1 cellular context compared by ENCODE assay signal in the genomic region with DNA sequence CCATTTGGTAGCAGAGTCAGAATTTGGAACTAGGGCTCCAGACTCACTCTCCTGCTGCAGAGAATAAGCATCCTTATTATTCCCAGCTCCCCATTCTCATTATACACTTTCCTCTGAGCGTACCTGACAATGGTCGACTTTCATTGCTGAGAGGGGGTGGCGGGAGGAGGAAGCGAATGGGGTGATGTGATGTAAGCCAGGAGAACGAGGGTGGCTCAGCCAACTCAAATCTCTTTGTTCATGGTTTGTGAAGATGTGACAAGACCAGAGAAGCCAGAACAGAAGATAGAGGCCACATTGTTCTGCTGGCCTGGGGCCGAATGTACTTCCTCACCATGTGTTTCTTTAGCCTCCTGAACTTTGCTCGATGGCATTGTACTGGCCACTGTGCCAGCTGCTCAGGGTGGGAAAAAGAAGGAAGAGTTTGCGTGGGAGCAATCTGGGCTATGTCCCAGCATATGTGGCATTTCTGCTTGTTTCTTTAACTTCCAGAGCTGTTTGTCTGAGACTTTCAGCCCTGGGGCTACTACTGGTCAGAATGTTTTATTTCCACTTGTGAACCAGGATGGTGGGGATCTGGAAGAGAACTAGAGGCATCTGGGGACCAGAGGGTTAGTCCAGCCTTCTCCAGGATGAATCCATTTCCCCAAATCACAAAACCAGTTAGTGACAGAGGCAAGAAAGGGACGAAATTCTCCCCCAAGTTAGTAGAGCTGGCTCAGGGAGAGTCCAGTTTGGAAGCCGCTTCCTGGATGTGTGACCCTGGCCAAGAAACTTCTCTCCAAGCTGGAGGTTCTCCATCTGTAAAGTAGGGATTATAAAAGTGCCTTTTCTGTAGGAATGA.
TF ChIP-seq lines count a peak whose summit lies in the region.

No MANE protein-coding gene starts in this region.

TF ChIP-seq in HepG2, 621 proteins besides CTCF, POLR2A, EP300 and RAD21 (continued from another document and continues in another):
- TF ChIP-seq CBFB (CRISPR knock-in tag; IDR thresholded peaks at IDR 0.05) (peak; percentile 61; the same call in 1 of the 2 replicates), BRD4 (CRISPR knock-in tag; IDR thresholded peaks at IDR 0.05) (peak; percentile 83), NAIF1 (CRISPR knock-in tag; IDR thresholded peaks at IDR 0.05; ENCODE audit: borderline replicate concordance) (no peak), ZNF136 (CRISPR knock-in tag; IDR thresholded peaks at IDR 0.05; ENCODE audit: low read depth) (no peak), SUZ12 (IDR thresholded peaks at IDR 0.05; ENCODE audit: low read depth, low read length) (no peak), FOXP1 (IDR thresholded peaks at IDR 0.05) (no peak), FOXP1 (CRISPR knock-in tag; IDR thresholded peaks at IDR 0.05) (peak; percentile 68; the same call in 1 of the 2 replicates), FOXM1 (CRISPR knock-in tag; IDR thresholded peaks at IDR 0.05) (no peak), RFX1 (IDR thresholded peaks at IDR 0.05) (no peak), HCFC1 (IDR thresholded peaks at IDR 0.05; ENCODE audit: low read depth, low read length) (no peak), PTBP1 (IDR thresholded peaks at IDR 0.05; ENCODE audit: low read depth, low read length, poor library complexity, severe bottlenecking) (no peak), ZNF496 (CRISPR knock-in tag; IDR thresholded peaks at IDR 0.05; ENCODE audit: insufficient replicate concordance) (no peak), MXD4 (CRISPR knock-in tag; IDR thresholded peaks at IDR 0.05) (peak; percentile 73), REPIN1 (CRISPR knock-in tag; IDR thresholded peaks at IDR 0.05; ENCODE audit: borderline replicate concordance, low read depth) (peak; percentile 74; the same call in 1 of the 2 replicates), NFIC (IDR thresholded peaks at IDR 0.05; ENCODE audit: low read length) (0 out of 2 replicates have a peak, but pooled peaks have one; percentile 73), ZNF460 (CRISPR knock-in tag; IDR thresholded peaks at IDR 0.05; ENCODE audit: borderline replicate concordance) (no peak), DNMT3B (CRISPR knock-in tag; conservative IDR thresholded peaks at IDR 0.05) (no peak), ZNF605 (CRISPR knock-in tag; IDR thresholded peaks at IDR 0.05) (peak; percentile 98), CAMTA2 (CRISPR knock-in tag; IDR thresholded peaks at IDR 0.05; ENCODE audit: borderline replicate concordance) (no peak), ZNF331 (CRISPR knock-in tag; IDR thresholded peaks at IDR 0.05) (peak; percentile 91), ZNF207 (IDR thresholded peaks at IDR 0.05; ENCODE audit: borderline replicate concordance) (no peak), ZNF879 (CRISPR knock-in tag; IDR thresholded peaks at IDR 0.05) (no peak), NR2F1 (CRISPR knock-in tag; IDR thresholded peaks at IDR 0.05) (no peak), SOX13 (IDR thresholded peaks at IDR 0.05) (peak; percentile 98), SOX13 (CRISPR knock-in tag; conservative IDR thresholded peaks at IDR 0.05 in 1 of 2, IDR thresholded peaks at IDR 0.05 in 1 of 2) (peak in 1 of 2 experiments; percentile 99; a peak in 2 of 4 replicates), ZNF350 (CRISPR knock-in tag; IDR thresholded peaks at IDR 0.05; ENCODE audit: borderline replicate concordance, low read depth) (peak; percentile 60; the same call in 1 of the 2 replicates), MAZ (IDR thresholded peaks at IDR 0.05; ENCODE audit: borderline replicate concordance, low read depth, low read length) (no peak), MAZ (CRISPR knock-in tag; IDR thresholded peaks at IDR 0.05; ENCODE audit: low read depth) (0 out of 2 replicates have a peak, but pooled peaks have one; percentile 13), RFXANK (CRISPR knock-in tag; IDR thresholded peaks at IDR 0.05) (no peak), NKX3-1 (CRISPR knock-in tag; IDR thresholded peaks at IDR 0.05) (peak; percentile 51; the same call in 1 of the 2 replicates), ZKSCAN8 (CRISPR knock-in tag; IDR thresholded peaks at IDR 0.05; ENCODE audit: borderline replicate concordance) (peak; percentile 50; the same call in 1 of the 2 replicates)
- TF ChIP-seq, protein P1, sequence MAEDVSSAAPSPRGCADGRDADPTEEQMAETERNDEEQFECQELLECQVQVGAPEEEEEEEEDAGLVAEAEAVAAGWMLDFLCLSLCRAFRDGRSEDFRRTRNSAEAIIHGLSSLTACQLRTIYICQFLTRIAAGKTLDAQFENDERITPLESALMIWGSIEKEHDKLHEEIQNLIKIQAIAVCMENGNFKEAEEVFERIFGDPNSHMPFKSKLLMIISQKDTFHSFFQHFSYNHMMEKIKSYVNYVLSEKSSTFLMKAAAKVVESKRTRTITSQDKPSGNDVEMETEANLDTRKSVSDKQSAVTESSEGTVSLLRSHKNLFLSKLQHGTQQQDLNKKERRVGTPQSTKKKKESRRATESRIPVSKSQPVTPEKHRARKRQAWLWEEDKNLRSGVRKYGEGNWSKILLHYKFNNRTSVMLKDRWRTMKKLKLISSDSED (CRISPR knock-in tag; IDR thresholded peaks at IDR 0.05), result no peak
- TF ChIP-seq, protein P2, sequence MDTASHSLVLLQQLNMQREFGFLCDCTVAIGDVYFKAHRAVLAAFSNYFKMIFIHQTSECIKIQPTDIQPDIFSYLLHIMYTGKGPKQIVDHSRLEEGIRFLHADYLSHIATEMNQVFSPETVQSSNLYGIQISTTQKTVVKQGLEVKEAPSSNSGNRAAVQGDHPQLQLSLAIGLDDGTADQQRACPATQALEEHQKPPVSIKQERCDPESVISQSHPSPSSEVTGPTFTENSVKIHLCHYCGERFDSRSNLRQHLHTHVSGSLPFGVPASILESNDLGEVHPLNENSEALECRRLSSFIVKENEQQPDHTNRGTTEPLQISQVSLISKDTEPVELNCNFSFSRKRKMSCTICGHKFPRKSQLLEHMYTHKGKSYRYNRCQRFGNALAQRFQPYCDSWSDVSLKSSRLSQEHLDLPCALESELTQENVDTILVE (CRISPR knock-in tag; IDR thresholded peaks at IDR 0.05), result peak; percentile 18
- TF ChIP-seq, protein P3, sequence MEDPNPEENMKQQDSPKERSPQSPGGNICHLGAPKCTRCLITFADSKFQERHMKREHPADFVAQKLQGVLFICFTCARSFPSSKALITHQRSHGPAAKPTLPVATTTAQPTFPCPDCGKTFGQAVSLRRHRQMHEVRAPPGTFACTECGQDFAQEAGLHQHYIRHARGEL (CRISPR knock-in tag; IDR thresholded peaks at IDR 0.05), result no peak
- TF ChIP-seq, protein P4, sequence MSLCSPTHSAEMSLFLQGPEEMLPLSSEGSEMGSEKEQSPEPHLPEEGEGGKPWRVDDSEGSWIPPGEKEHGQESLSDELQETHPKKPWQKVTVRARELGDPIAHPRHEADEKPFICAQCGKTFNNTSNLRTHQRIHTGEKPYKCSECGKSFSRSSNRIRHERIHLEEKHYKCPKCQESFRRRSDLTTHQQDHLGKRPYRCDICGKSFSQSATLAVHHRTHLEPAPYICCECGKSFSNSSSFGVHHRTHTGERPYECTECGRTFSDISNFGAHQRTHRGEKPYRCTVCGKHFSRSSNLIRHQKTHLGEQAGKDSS (CRISPR knock-in tag; IDR thresholded peaks at IDR 0.05; ENCODE audit: borderline replicate concordance, low read depth), result no peak
- TF ChIP-seq, protein P5, sequence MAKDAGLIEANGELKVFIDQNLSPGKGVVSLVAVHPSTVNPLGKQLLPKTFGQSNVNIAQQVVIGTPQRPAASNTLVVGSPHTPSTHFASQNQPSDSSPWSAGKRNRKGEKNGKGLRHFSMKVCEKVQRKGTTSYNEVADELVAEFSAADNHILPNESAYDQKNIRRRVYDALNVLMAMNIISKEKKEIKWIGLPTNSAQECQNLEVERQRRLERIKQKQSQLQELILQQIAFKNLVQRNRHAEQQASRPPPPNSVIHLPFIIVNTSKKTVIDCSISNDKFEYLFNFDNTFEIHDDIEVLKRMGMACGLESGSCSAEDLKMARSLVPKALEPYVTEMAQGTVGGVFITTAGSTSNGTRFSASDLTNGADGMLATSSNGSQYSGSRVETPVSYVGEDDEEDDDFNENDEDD (CRISPR knock-in tag; IDR thresholded peaks at IDR 0.05; ENCODE audit: borderline replicate concordance), result peak; percentile 86
- TF ChIP-seq, protein P6, sequence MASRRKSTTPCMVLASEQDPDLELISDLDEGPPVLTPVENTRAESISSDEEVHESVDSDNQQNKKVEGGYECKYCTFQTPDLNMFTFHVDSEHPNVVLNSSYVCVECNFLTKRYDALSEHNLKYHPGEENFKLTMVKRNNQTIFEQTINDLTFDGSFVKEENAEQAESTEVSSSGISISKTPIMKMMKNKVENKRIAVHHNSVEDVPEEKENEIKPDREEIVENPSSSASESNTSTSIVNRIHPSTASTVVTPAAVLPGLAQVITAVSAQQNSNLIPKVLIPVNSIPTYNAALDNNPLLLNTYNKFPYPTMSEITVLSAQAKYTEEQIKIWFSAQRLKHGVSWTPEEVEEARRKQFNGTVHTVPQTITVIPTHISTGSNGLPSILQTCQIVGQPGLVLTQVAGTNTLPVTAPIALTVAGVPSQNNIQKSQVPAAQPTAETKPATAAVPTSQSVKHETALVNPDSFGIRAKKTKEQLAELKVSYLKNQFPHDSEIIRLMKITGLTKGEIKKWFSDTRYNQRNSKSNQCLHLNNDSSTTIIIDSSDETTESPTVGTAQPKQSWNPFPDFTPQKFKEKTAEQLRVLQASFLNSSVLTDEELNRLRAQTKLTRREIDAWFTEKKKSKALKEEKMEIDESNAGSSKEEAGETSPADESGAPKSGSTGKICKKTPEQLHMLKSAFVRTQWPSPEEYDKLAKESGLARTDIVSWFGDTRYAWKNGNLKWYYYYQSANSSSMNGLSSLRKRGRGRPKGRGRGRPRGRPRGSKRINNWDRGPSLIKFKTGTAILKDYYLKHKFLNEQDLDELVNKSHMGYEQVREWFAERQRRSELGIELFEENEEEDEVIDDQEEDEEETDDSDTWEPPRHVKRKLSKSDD (CRISPR knock-in tag; IDR thresholded peaks at IDR 0.05; ENCODE audit: low read depth), result 0 out of 2 replicates have a peak, but pooled peaks have one; percentile 45
- TF ChIP-seq, protein P7, sequence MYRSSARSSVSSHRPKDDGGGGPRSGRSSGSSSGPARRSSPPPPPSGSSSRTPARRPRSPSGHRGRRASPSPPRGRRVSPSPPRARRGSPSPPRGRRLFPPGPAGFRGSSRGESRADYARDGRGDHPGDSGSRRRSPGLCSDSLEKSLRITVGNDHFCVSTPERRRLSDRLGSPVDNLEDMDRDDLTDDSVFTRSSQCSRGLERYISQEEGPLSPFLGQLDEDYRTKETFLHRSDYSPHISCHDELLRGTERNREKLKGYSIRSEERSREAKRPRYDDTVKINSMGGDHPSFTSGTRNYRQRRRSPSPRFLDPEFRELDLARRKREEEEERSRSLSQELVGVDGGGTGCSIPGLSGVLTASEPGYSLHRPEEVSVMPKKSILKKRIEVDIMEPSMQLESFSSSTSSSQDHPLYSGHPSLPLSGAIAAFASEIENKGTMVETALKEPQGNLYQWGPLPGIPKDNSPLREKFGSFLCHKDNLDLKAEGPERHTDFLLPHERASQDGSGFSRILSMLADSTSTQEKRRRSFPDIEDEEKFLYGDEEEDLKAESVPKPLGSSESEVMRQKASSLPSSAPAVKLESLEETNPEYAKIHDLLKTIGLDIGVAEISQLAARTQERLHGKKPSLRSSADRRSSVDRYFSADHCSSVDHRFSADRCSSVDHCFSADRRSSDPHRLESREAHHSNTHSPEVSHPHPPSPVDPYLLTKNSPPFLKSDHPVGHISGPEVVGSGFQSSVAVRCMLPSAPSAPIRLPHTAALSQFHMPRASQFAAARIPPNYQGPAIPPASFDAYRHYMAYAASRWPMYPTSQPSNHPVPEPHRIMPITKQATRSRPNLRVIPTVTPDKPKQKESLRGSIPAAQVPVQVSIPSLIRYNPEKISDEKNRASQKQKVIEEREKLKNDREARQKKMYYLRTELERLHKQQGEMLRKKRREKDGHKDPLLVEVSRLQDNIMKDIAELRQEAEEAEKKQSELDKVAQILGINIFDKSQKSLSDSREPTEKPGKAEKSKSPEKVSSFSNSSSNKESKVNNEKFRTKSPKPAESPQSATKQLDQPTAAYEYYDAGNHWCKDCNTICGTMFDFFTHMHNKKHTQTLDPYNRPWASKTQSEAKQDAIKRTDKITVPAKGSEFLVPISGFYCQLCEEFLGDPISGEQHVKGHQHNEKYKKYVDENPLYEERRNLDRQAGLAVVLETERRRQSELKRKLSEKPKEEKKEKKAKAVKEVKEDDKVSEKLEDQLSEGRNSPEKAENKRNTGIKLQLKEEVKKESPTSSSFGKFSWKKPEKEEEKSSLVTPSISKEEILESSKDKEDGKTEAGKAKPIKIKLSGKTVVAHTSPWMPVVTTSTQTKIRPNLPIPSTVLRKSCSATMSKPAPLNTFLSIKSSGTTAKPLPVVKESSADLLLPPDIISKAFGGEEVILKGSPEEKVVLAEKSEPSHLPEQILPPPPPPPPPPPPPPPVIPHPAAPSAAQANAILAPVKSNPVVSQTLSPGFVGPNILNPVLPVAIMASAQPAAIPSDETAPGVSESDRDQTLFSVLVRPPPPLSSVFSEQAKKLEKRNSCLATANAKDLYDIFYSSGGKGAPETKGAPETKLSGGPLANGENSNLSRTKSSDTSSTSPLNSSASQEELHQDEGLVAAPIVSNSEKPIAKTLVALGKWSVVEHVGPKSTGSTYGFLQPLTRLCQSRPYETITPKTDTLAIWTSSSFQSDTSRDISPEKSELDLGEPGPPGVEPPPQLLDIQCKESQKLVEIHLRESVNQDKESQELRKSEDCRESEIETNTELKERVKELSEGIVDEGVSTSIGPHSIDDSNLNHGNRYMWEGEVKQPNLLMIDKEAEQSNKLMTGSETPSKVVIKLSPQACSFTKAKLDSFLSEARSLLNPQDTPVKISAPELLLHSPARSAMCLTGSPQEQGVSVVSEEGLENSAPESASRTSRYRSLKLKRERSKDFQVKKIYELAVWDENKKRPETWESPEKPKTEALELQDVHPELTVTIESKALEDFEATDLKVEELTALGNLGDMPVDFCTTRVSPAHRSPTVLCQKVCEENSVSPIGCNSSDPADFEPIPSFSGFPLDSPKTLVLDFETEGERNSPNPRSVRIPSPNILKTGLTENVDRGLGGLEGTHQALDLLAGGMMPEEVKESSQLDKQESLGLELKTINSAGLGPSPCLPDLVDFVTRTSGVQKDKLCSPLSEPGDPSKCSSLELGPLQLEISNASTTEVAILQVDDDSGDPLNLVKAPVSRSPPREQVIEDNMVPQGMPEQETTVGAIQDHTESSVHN (CRISPR knock-in tag; IDR thresholded peaks at IDR 0.05), result peak; percentile 82; the same call in 1 of the 2 replicates
